In genomic region chr20:37363221-37364012, GRCh38 we compare ENCODE assay signal across 30 cellular contexts. TPM values are rescaled to one million over a fixed set of nuclear protein-coding genes. Genes with fewer than 3 reads are reported as not detected.
DNase-seq lines count a peak whose midpoint lies in the region; ATAC-seq and TF ChIP-seq lines count a peak whose summit lies in the region.
"Had no signal": no experiment of that assay in that cellular context is flagged by ENCODE, and none has a peak within 500 bp of the region (broad histone marks: within the 10 kb centered on the region; RNA-seq: fewer than 3 reads in every experiment).

No MANE protein-coding gene starts in this region.

- peak; percentile 21 for DNase-seq in activated CD4-positive, CD25-positive, alpha-beta regulatory T cell treated with anti-CD3 and anti-CD28 coated beads, Interleukin-2, amount 50 U/mL, for 72 hours
- no peak for DNase-seq in activated CD4-positive, CD25-positive, alpha-beta regulatory T cell (lab: John Stamatoyannopoulos, UW)
- no peak for DNase-seq in mesothelial cell of epicardium (ENCODE audit: low spot score in 2 of 2, unreplicated experiment in 2 of 2)
- no peak for DNase-seq in DMS153 (lab: John Stamatoyannopoulos, UW)
- no peak for DNase-seq in smooth muscle cell (lab: John Stamatoyannopoulos, UW; ENCODE audit: unreplicated experiment)
- DNase-seq: activated CD4-positive, alpha-beta T cell treated with anti-CD3 and anti-CD28 coated beads, Interleukin-2, amount 50 U/mL, for 48 hours; activated CD8-positive, alpha-beta memory T cell treated with anti-CD3 and anti-CD28 coated beads, Interleukin-2, amount 50 U/mL, for 4 hours; anterior cingulate cortex; CD8-positive, alpha-beta memory T cell; colonic mucosa; DMS 273 treated with DMSO at 0.1 percent for 48 hours; effector memory CD8-positive, alpha-beta T cell; foreskin fibroblast; HCEC 1CT; head of caudate nucleus; mammary epithelial cell; NCI-H1417; NCI-H2029 treated with DMSO at 0.1 percent for 48 hours; NCI-H69; occipital lobe; stimulated activated CD4-positive, alpha-beta T cell treated with anti-CD3 and anti-CD28 coated beads, Interleukin-2, amount 100 ng/mL, for 48 hours had no signal

- no peak overlapping the region for H3K4me2 ChIP-seq in smooth muscle cell
- H3K4me2 ChIP-seq: KMS-11 had no signal

- H3K4me3 ChIP-seq in smooth muscle cell = no peak overlapping the region
- H3K4me3 ChIP-seq: colonic mucosa, Peyer's patch, SJCRH30, skin epidermis had no signal

- peaks cover 81% of the 10 kb centered on the region for H3K36me3 Mint-ChIP-seq in dendritic cell treated with granulocyte-macrophage colony-stimulating factor and Interleukin-4, amounts not matched to agents 40 ng/mL and 50 ng/mL, for 4 days (ENCODE audit: low read depth)
- peaks cover 27% of the 10 kb centered on the region for H3K36me3 Mint-ChIP-seq in mesothelial cell of epicardium

- H2AFZ ChIP-seq in smooth muscle cell (ENCODE audit: low read depth) = no peak overlapping the region

- ATAC-seq in GM21786 (IDR thresholded peaks at IDR 0.05; ENCODE audit: unreplicated experiment) = no peak
- no peak for ATAC-seq in HG03342 (IDR thresholded peaks at IDR 0.05; ENCODE audit: unreplicated experiment)
- ATAC-seq: effector memory CD8-positive, alpha-beta T cell had no signal

- H3K9ac ChIP-seq in smooth muscle cell (ENCODE audit: low read depth) = no peak overlapping the region
- H3K9ac ChIP-seq: KMS-11 had no signal

- TF ChIP-seq CTCF in mesothelial cell of epicardium (IDR thresholded peaks at IDR 0.05; ENCODE audit: unreplicated experiment) (no peak), smooth muscle cell (IDR thresholded peaks at IDR 0.05; ENCODE audit: borderline replicate concordance, insufficient read depth, poor library complexity, severe bottlenecking) (no peak)

- H3K27me3 Mint-ChIP-seq in dendritic cell treated with granulocyte-macrophage colony-stimulating factor and Interleukin-4, amounts not matched to agents 40 ng/mL and 50 ng/mL, for 4 days = no peaks in the 10 kb centered on the region
- H3K27me3 Mint-ChIP-seq in mesothelial cell of epicardium (ENCODE audit: low read depth) = no peaks in the 10 kb centered on the region
- H3K27me3 Mint-ChIP-seq: activated naive CD4-positive, alpha-beta T cell treated with anti-CD3 and anti-CD28 coated beads, Interleukin-2, amount 50 U/mL, for 24 hours; CD8-positive, alpha-beta memory T cell; effector memory CD8-positive, alpha-beta T cell had no signal

- no peaks in the 10 kb centered on the region for H3K27me3 ChIP-seq in smooth muscle cell (ENCODE audit: low read depth)
- H3K27me3 ChIP-seq: colonic mucosa, Peyer's patch, SJCRH30 had no signal

- intact Hi-C loops in dendritic cell treated with granulocyte-macrophage colony-stimulating factor and Interleukin-4, amounts not matched to agents 40 ng/mL and 50 ng/mL, for 4 days (cut with micrococcal nuclease) = no loop called here

- H3K27ac ChIP-seq in smooth muscle cell (ENCODE audit: low read depth) = no peak overlapping the region
- H3K27ac ChIP-seq: 22Rv1, colonic mucosa, KMS-11, Peyer's patch, SJCRH30 had no signal

- peaks cover 95% of the 10 kb centered on the region for H3K79me2 ChIP-seq in smooth muscle cell (ENCODE audit: low read depth)

- WGBS in smooth muscle cell (ENCODE audit: low lambda C conversion rate) = 94% methylated on average over 23 of the region's 24 CpGs

- no peaks in the 10 kb centered on the region for H3F3A ChIP-seq in smooth muscle cell (ENCODE audit: low read depth)

- peaks cover 89% of the 10 kb centered on the region for H4K20me1 ChIP-seq in smooth muscle cell (ENCODE audit: low read depth)

- no peaks in the 10 kb centered on the region for H3K9me3 Mint-ChIP-seq in dendritic cell treated with granulocyte-macrophage colony-stimulating factor and Interleukin-4, amounts not matched to agents 40 ng/mL and 50 ng/mL, for 4 days
- H3K9me3 Mint-ChIP-seq in mesothelial cell of epicardium = peaks cover 9% of the 10 kb centered on the region
- H3K9me3 Mint-ChIP-seq: activated naive CD4-positive, alpha-beta T cell treated with anti-CD3 and anti-CD28 coated beads, Interleukin-2, amount 50 U/mL, for 24 hours; CD8-positive, alpha-beta memory T cell; effector memory CD8-positive, alpha-beta T cell had no signal

- peaks cover 4% of the 10 kb centered on the region for H3K4me1 ChIP-seq in smooth muscle cell (ENCODE audit: low read depth)

- peaks cover 8% of the 10 kb centered on the region for H3K36me3 ChIP-seq in smooth muscle cell (ENCODE audit: low read depth)
- H3K36me3 ChIP-seq: colonic mucosa had no signal

- peak overlapping the region; percentile 79 for H3K27ac Mint-ChIP-seq in dendritic cell treated with granulocyte-macrophage colony-stimulating factor and Interleukin-4, amounts not matched to agents 40 ng/mL and 50 ng/mL, for 4 days
- H3K27ac Mint-ChIP-seq in mesothelial cell of epicardium = peak overlapping the region; percentile 30
- H3K27ac Mint-ChIP-seq: activated naive CD4-positive, alpha-beta T cell treated with anti-CD3 and anti-CD28 coated beads, Interleukin-2, amount 50 U/mL, for 24 hours; effector memory CD8-positive, alpha-beta T cell had no signal

- H3K4me1 Mint-ChIP-seq in dendritic cell treated with granulocyte-macrophage colony-stimulating factor and Interleukin-4, amounts not matched to agents 40 ng/mL and 50 ng/mL, for 4 days (ENCODE audit: low read depth) = peaks cover 75% of the 10 kb centered on the region
- peaks cover 16% of the 10 kb centered on the region for H3K4me1 Mint-ChIP-seq in mesothelial cell of epicardium
- H3K4me1 Mint-ChIP-seq: activated naive CD4-positive, alpha-beta T cell treated with anti-CD3 and anti-CD28 coated beads, Interleukin-2, amount 50 U/mL, for 24 hours; CD8-positive, alpha-beta memory T cell had no signal

- H3K9me3 ChIP-seq in smooth muscle cell (replicated peaks; ENCODE audit: low read depth) = no peaks in the 10 kb centered on the region
- H3K9me3 ChIP-seq: colonic mucosa, Peyer's patch had no signal

- H3K4me3 Mint-ChIP-seq in dendritic cell treated with granulocyte-macrophage colony-stimulating factor and Interleukin-4, amounts not matched to agents 40 ng/mL and 50 ng/mL, for 4 days = no peak overlapping the region
- H3K4me3 Mint-ChIP-seq in mesothelial cell of epicardium = no peak overlapping the region
- H3K4me3 Mint-ChIP-seq: activated naive CD4-positive, alpha-beta T cell treated with anti-CD3 and anti-CD28 coated beads, Interleukin-2, amount 50 U/mL, for 24 hours; CD8-positive, alpha-beta memory T cell; effector memory CD8-positive, alpha-beta T cell had no signal

RNA-seq across cellular contexts. Expression of gene SRC, which starts 17.5 kb away (rescaled TPM):
- 81.2 to 85.2 TPM (median 81.3 TPM) in 3 replicates for total RNA-seq in mesothelial cell of epicardium
- total RNA-seq in smooth muscle cell = 26.7 and 36.5 TPM in 2 replicates
- polyA plus RNA-seq in smooth muscle cell = 26.0 and 47.7 TPM in 2 replicates
